Comparison of ENCODE assay signal across 10 cellular contexts in genomic region chr17:28723159-28723835, GRCh38. TPM values are rescaled to one million over a fixed set of nuclear protein-coding genes. Genes with fewer than 3 reads are reported as not detected.
DNase-seq lines count a peak whose midpoint lies in the region; ATAC-seq and TF ChIP-seq lines count a peak whose summit lies in the region.
"Had no signal": no experiment of that assay in that cellular context is flagged by ENCODE, and none has a peak within 500 bp of the region (broad histone marks: within the 10 kb centered on the region; RNA-seq: fewer than 3 reads in every experiment).

No MANE protein-coding gene starts in this region.

- H3K27me3 ChIP-seq in DOHH2 (ENCODE audit: control insufficient read depth, low read length) (0 out of 2 replicates have a peak, but pooled peaks cover 3% of the 10 kb centered on the region), KMS-11 (ENCODE audit: insufficient read depth, low read depth) (no peaks in the 10 kb centered on the region), adipocyte (replicated peaks; ENCODE audit: control insufficient read depth, insufficient read depth, low read length) (no peaks in the 10 kb centered on the region)

- H3K4me1 ChIP-seq in DOHH2 (ENCODE audit: control insufficient read depth, low read length), result peaks cover 61% of the 10 kb centered on the region
- H3K4me1 ChIP-seq in KMS-11 (ENCODE audit: low read depth, poor library complexity, severe bottlenecking), result peaks cover 60% of the 10 kb centered on the region
- H3K4me1 ChIP-seq in adipocyte (ENCODE audit: control insufficient read depth, insufficient read depth, low read length), result peaks cover 62% of the 10 kb centered on the region

- H3K9me3 Mint-ChIP-seq in neural crest cell, result no peaks in the 10 kb centered on the region

- H3K4me2 ChIP-seq in DOHH2 (ENCODE audit: low read length) (peak overlapping the region; percentile 100), KMS-11 (peak overlapping the region; percentile 72; the same call in 1 of the 2 replicates)

- H4K20me1 ChIP-seq in DOHH2 (ENCODE audit: control insufficient read depth, insufficient read depth, low read depth, low read length), result peaks cover 22% of the 10 kb centered on the region
- H4K20me1 ChIP-seq in KMS-11 (ENCODE audit: insufficient read depth), result 0 out of 2 replicates have a peak, but pooled peaks cover 5% of the 10 kb centered on the region

- TF ChIP-seq CTCF in DOHH2 (IDR thresholded peaks at IDR 0.05; ENCODE audit: low read depth, low read length, poor library complexity, severe bottlenecking) (no peak), KMS-11 (conservative IDR thresholded peaks at IDR 0.05; ENCODE audit: low read depth, low read length) (no peak), neural crest cell (conservative IDR thresholded peaks at IDR 0.05) (no peak)

- H3K36me3 Mint-ChIP-seq in neural crest cell (ENCODE audit: low read depth), result peaks cover 23% of the 10 kb centered on the region

- no peak for ATAC-seq in HG03159 (IDR thresholded peaks at IDR 0.05; ENCODE audit: unreplicated experiment)
- ATAC-seq: left cardiac atrium had no signal

- H3K4me3 ChIP-seq in DOHH2 (ENCODE audit: low read length) (peak overlapping the region; percentile 98), KMS-11 (IDR thresholded peaks at IDR 0.05; ENCODE audit: insufficient read depth, low read depth, low read length) (no peak overlapping the region), adipocyte (ENCODE audit: low read length) (peak overlapping the region; percentile 89)

- H3K27ac Mint-ChIP-seq in neural crest cell (ENCODE audit: unreplicated experiment), result no peak overlapping the region

- no peak overlapping the region; the same call in 1 of the 2 replicates for H3K9ac ChIP-seq in KMS-11
- peak overlapping the region; percentile 91 for H3K9ac ChIP-seq in adipocyte (ENCODE audit: low read length)

- H3K27ac ChIP-seq in DOHH2 (ENCODE audit: low read depth, low read length) (peak overlapping the region; percentile 93), KMS-11 (peak overlapping the region; percentile 74; the same call in 1 of the 2 replicates)

- H3K27me3 Mint-ChIP-seq in neural crest cell (ENCODE audit: low read depth), result peaks cover 31% of the 10 kb centered on the region

- H3K36me3 ChIP-seq in DOHH2 (ENCODE audit: control insufficient read depth, low read length) (peaks cover 60% of the 10 kb centered on the region), KMS-11 (ENCODE audit: insufficient read depth) (peaks cover 25% of the 10 kb centered on the region; the same call in 1 of the 2 replicates), adipocyte (ENCODE audit: control insufficient read depth, insufficient read depth, low read length, severe bottlenecking) (peaks cover 38% of the 10 kb centered on the region)

- H3K79me2 ChIP-seq in DOHH2 (ENCODE audit: control insufficient read depth, low read length) (peaks cover 56% of the 10 kb centered on the region), KMS-11 (ENCODE audit: insufficient read depth, low read depth) (peaks cover 41% of the 10 kb centered on the region)

- peak overlapping the region; percentile 100 for H3K4me3 Mint-ChIP-seq in neural crest cell

- H3K9me3 ChIP-seq in DOHH2 (ENCODE audit: control insufficient read depth, insufficient read depth, low read length) (no peaks in the 10 kb centered on the region), adipocyte (ENCODE audit: control insufficient read depth, low read length) (no peaks in the 10 kb centered on the region)

- DNase-seq in adipocyte (ENCODE audit: low read depth) (no peak), neural crest cell (ENCODE audit: low read depth, low spot score) (no peak), NCI-H187 treated with DMSO at 0.1 percent for 48 hours (lab: John Stamatoyannopoulos, UW) (no peak), NCI-H1417 (lab: John Stamatoyannopoulos, UW) (no peak)
- DNase-seq: GDM1, left cardiac atrium, T-helper 9 cell had no signal

- no peak overlapping the region for H2AFZ ChIP-seq in KMS-11 (ENCODE audit: low read depth)

- peaks cover 64% of the 10 kb centered on the region for H3F3A ChIP-seq in DOHH2 (ENCODE audit: control insufficient read depth, insufficient read depth)

- H3K9me2 ChIP-seq in DOHH2 (replicated peaks; ENCODE audit: control insufficient read depth, low read length), result no peaks in the 10 kb centered on the region

- H3K4me1 Mint-ChIP-seq in neural crest cell, result peaks cover 82% of the 10 kb centered on the region

RNA-seq across cellular contexts. Expression of gene TLCD1, which starts 2.7 kb away (rescaled TPM):
- total RNA-seq in neural crest cell, result 6.1 and 6.3 TPM in 2 replicates

RNA-seq across cellular contexts. Expression of gene RPL23A, which starts 3.5 kb away (rescaled TPM):
- total RNA-seq in neural crest cell, result 1,750 and 1,862 TPM in 2 replicates

RNA-seq across cellular contexts. Expression of gene NEK8, which starts 5.3 kb away (rescaled TPM):
- 6.2 and 6.3 TPM in 2 replicates for total RNA-seq in neural crest cell

RNA-seq across cellular contexts. Expression of gene RAB34, which starts 5.6 kb away (rescaled TPM):
- total RNA-seq in neural crest cell, result 83.5 and 87.4 TPM in 2 replicates

RNA-seq across cellular contexts. Expression of gene PROCA1, which starts 11.6 kb away (rescaled TPM):
- total RNA-seq in neural crest cell, result 11.7 and 12.5 TPM in 2 replicates
